1 cellular context compared by ENCODE assay signal in genomic region chr9:98931543-98931942, GRCh38.
TF ChIP-seq lines count a peak whose summit lies in the region.

No MANE protein-coding gene starts in this region.

TF ChIP-seq in K562, 482 proteins besides CTCF, POLR2A, EP300 and RAD21 (continued from another document and continues in another):
- TF ChIP-seq ATF2 (CRISPR knock-in tag; IDR thresholded peaks at IDR 0.05): no peak
- TF ChIP-seq SREBF2 (CRISPR knock-in tag; IDR thresholded peaks at IDR 0.05): no peak
- no peak for TF ChIP-seq DEAF1 (CRISPR knock-in tag; IDR thresholded peaks at IDR 0.05)
- TF ChIP-seq NRF1 (conservative IDR thresholded peaks at IDR 0.05 in 1 of 2, IDR thresholded peaks at IDR 0.05 in 1 of 2): peak; percentile 10 to 15; a peak in 1 of 4 replicates
- TF ChIP-seq ELF2 (CRISPR knock-in tag; IDR thresholded peaks at IDR 0.05): no peak
- no peak for TF ChIP-seq ZNF644 (tag; IDR thresholded peaks at IDR 0.05; ENCODE audit: low read depth)
- no peak for TF ChIP-seq ZNF551 (CRISPR knock-in tag; IDR thresholded peaks at IDR 0.05)
- TF ChIP-seq ZNF589 (CRISPR knock-in tag; IDR thresholded peaks at IDR 0.05; ENCODE audit: low read depth): 0 out of 2 replicates have a peak, but pooled peaks have one; percentile 45
- no peak for TF ChIP-seq ZNF766 (CRISPR knock-in tag; conservative IDR thresholded peaks at IDR 0.05)
- TF ChIP-seq CEBPB (tag; IDR thresholded peaks at IDR 0.05): peak; percentile 71
- TF ChIP-seq SMARCA5 (IDR thresholded peaks at IDR 0.05): no peak
- TF ChIP-seq, protein P1, sequence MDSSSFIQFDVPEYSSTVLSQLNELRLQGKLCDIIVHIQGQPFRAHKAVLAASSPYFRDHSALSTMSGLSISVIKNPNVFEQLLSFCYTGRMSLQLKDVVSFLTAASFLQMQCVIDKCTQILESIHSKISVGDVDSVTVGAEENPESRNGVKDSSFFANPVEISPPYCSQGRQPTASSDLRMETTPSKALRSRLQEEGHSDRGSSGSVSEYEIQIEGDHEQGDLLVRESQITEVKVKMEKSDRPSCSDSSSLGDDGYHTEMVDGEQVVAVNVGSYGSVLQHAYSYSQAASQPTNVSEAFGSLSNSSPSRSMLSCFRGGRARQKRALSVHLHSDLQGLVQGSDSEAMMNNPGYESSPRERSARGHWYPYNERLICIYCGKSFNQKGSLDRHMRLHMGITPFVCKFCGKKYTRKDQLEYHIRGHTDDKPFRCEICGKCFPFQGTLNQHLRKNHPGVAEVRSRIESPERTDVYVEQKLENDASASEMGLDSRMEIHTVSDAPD (CRISPR knock-in tag; IDR thresholded peaks at IDR 0.05): no peak
- TF ChIP-seq NR1H2 (CRISPR knock-in tag; IDR thresholded peaks at IDR 0.05): no peak
- no peak for TF ChIP-seq MXI1 (IDR thresholded peaks at IDR 0.05; ENCODE audit: low read depth, low read length)
- no peak for TF ChIP-seq GTF2A2 (tag; IDR thresholded peaks at IDR 0.05)
- no peak for TF ChIP-seq RERE (CRISPR knock-in tag; IDR thresholded peaks at IDR 0.05; ENCODE audit: borderline replicate concordance)
- TF ChIP-seq, protein P2, sequence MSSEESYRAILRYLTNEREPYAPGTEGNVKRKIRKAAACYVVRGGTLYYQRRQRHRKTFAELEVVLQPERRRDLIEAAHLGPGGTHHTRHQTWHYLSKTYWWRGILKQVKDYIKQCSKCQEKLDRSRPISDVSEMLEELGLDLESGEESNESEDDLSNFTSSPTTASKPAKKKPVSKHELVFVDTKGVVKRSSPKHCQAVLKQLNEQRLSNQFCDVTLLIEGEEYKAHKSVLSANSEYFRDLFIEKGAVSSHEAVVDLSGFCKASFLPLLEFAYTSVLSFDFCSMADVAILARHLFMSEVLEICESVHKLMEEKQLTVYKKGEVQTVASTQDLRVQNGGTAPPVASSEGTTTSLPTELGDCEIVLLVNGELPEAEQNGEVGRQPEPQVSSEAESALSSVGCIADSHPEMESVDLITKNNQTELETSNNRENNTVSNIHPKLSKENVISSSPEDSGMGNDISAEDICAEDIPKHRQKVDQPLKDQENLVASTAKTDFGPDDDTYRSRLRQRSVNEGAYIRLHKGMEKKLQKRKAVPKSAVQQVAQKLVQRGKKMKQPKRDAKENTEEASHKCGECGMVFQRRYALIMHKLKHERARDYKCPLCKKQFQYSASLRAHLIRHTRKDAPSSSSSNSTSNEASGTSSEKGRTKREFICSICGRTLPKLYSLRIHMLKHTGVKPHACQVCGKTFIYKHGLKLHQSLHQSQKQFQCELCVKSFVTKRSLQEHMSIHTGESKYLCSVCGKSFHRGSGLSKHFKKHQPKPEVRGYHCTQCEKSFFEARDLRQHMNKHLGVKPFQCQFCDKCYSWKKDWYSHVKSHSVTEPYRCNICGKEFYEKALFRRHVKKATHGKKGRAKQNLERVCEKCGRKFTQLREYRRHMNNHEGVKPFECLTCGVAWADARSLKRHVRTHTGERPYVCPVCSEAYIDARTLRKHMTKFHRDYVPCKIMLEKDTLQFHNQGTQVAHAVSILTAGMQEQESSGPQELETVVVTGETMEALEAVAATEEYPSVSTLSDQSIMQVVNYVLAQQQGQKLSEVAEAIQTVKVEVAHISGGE (CRISPR knock-in tag; IDR thresholded peaks at IDR 0.05): no peak
- TF ChIP-seq TCF7L2 (IDR thresholded peaks at IDR 0.05; ENCODE audit: low read depth, low read length): no peak
- no peak for TF ChIP-seq ZNF507 (tag; conservative IDR thresholded peaks at IDR 0.05)
- no peak for TF ChIP-seq MITF (IDR thresholded peaks at IDR 0.05)
- no peak for TF ChIP-seq ZNF609 (CRISPR knock-in tag; IDR thresholded peaks at IDR 0.05; ENCODE audit: borderline replicate concordance)
- TF ChIP-seq ZNF232 (CRISPR knock-in tag; IDR thresholded peaks at IDR 0.05): no peak
- TF ChIP-seq IRF2 (CRISPR knock-in tag; IDR thresholded peaks at IDR 0.05): no peak
- TF ChIP-seq RB1 (IDR thresholded peaks at IDR 0.05; ENCODE audit: low read depth): no peak
- peak; percentile 53; the same call in 1 of the 2 replicates for TF ChIP-seq SPI1 (IDR thresholded peaks at IDR 0.05; ENCODE audit: borderline replicate concordance, low read depth, low read length)
- TF ChIP-seq CBFB (CRISPR knock-in tag; IDR thresholded peaks at IDR 0.05): no peak
- TF ChIP-seq HDAC8 (tag; IDR thresholded peaks at IDR 0.05): no peak
- TF ChIP-seq PHF8 (IDR thresholded peaks at IDR 0.05; ENCODE audit: borderline replicate concordance, low read length): no peak
- TF ChIP-seq, protein P3, sequence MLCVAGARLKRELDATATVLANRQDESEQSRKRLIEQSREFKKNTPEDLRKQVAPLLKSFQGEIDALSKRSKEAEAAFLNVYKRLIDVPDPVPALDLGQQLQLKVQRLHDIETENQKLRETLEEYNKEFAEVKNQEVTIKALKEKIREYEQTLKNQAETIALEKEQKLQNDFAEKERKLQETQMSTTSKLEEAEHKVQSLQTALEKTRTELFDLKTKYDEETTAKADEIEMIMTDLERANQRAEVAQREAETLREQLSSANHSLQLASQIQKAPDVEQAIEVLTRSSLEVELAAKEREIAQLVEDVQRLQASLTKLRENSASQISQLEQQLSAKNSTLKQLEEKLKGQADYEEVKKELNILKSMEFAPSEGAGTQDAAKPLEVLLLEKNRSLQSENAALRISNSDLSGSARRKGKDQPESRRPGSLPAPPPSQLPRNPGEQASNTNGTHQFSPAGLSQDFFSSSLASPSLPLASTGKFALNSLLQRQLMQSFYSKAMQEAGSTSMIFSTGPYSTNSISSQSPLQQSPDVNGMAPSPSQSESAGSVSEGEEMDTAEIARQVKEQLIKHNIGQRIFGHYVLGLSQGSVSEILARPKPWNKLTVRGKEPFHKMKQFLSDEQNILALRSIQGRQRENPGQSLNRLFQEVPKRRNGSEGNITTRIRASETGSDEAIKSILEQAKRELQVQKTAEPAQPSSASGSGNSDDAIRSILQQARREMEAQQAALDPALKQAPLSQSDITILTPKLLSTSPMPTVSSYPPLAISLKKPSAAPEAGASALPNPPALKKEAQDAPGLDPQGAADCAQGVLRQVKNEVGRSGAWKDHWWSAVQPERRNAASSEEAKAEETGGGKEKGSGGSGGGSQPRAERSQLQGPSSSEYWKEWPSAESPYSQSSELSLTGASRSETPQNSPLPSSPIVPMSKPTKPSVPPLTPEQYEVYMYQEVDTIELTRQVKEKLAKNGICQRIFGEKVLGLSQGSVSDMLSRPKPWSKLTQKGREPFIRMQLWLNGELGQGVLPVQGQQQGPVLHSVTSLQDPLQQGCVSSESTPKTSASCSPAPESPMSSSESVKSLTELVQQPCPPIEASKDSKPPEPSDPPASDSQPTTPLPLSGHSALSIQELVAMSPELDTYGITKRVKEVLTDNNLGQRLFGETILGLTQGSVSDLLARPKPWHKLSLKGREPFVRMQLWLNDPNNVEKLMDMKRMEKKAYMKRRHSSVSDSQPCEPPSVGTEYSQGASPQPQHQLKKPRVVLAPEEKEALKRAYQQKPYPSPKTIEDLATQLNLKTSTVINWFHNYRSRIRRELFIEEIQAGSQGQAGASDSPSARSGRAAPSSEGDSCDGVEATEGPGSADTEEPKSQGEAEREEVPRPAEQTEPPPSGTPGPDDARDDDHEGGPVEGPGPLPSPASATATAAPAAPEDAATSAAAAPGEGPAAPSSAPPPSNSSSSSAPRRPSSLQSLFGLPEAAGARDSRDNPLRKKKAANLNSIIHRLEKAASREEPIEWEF (CRISPR knock-in tag; IDR thresholded peaks at IDR 0.05): no peak
